In genomic region chr7:111012799-111013675, GRCh38 we compare ENCODE assay signal across 8 cellular contexts.
DNase-seq lines count a peak whose midpoint lies in the region; ATAC-seq and TF ChIP-seq lines count a peak whose summit lies in the region.

No MANE protein-coding gene starts in this region.

- no peak overlapping the region for H2BK20ac ChIP-seq in H9 (ENCODE audit: low read depth, low read length, poor library complexity, severe bottlenecking)

- H3K79me1 ChIP-seq in H9 (ENCODE audit: insufficient read depth, low read depth, low read length, poor library complexity, severe bottlenecking) (no peaks in the 10 kb centered on the region), mesendoderm (ENCODE audit: low read length) (no peaks in the 10 kb centered on the region)

- H3K36me3 ChIP-seq in esophagus squamous epithelium (no peaks in the 10 kb centered on the region), mesendoderm (ENCODE audit: control insufficient read depth, insufficient read depth, low read length) (no peaks in the 10 kb centered on the region)

- no peak overlapping the region for H2BK12ac ChIP-seq in H9 (ENCODE audit: insufficient read length, low read depth, low read length)

- intact Hi-C loops in esophagus squamous epithelium (cut with DNase I) = no loop called here

- WGBS in H9 (ENCODE audit: extremely low coverage, insufficient read length, low lambda C conversion rate) = no CpG with 5 or more reads among the region's 5 CpGs
- 33 to 40% methylated on average over 5 of the region's 5 CpGs for WGBS in esophagus squamous epithelium, 2 donors
- no CpG with 5 or more reads among the region's 5 CpGs for WGBS in mesendoderm (ENCODE audit: extremely low coverage, insufficient coverage, low lambda C conversion rate)

- no peak overlapping the region for H2AFZ ChIP-seq in H9 (ENCODE audit: low read length)

- no peak for TF ChIP-seq CTCF in H9 (conservative IDR thresholded peaks at IDR 0.05)
- TF ChIP-seq CTCF in esophagus squamous epithelium (IDR thresholded peaks at IDR 0.05) = no peak

- H3K4ac ChIP-seq in H9 (ENCODE audit: low read depth, low read length) (no peak overlapping the region), mesendoderm (ENCODE audit: low read depth, low read length) (no peak overlapping the region)

- no peak for TF ChIP-seq POLR2A in esophagus squamous epithelium (IDR thresholded peaks at IDR 0.05)

- no peak overlapping the region for H3T11ph ChIP-seq in H9 (ENCODE audit: low read length)

- peak; percentile 94 for ATAC-seq in GM18861 (IDR thresholded peaks at IDR 0.05; ENCODE audit: unreplicated experiment)

- H4K5ac ChIP-seq in H9 (ENCODE audit: insufficient read length, low read depth, low read length) = no peak overlapping the region
- no peak overlapping the region for H4K5ac ChIP-seq in mesendoderm (ENCODE audit: low read length)

- no peaks in the 10 kb centered on the region for H3K9me3 Mint-ChIP-seq in H9

- no peaks in the 10 kb centered on the region for H3K9me3 ChIP-seq in H9 (ENCODE audit: control insufficient read depth, low read depth, low read length)
- H3K9me3 ChIP-seq in esophagus squamous epithelium = no peaks in the 10 kb centered on the region

- H3K79me2 ChIP-seq in H9 (ENCODE audit: insufficient read depth, low read length) (no peaks in the 10 kb centered on the region), mesendoderm (ENCODE audit: control insufficient read depth, insufficient read depth, low read length) (no peaks in the 10 kb centered on the region)

- no peak overlapping the region for H3K14ac ChIP-seq in H9 (ENCODE audit: insufficient read depth, low read length)

- H3K9ac ChIP-seq in H9 (ENCODE audit: extremely low read depth, insufficient read length, low read length) = no peak overlapping the region
- no peak overlapping the region for H3K9ac ChIP-seq in mesendoderm (ENCODE audit: low read length)

- H3K36me3 Mint-ChIP-seq in H9 (ENCODE audit: insufficient read depth in 1 of 3, low read depth in 3 of 3) = no peaks in the 10 kb centered on the region

- no peak overlapping the region for H3K27ac ChIP-seq in H9 (ENCODE audit: insufficient read length, low read depth, low read length)
- peak overlapping the region in 3 of 4 donors; percentile 63 to 69 (median 67) for H3K27ac ChIP-seq in esophagus squamous epithelium
- no peak overlapping the region for H3K27ac ChIP-seq in mesendoderm (ENCODE audit: low read depth, low read length)

- H3K4me1 ChIP-seq in H9 (ENCODE audit: insufficient read depth, low read length) (no peaks in the 10 kb centered on the region), esophagus squamous epithelium (peaks cover 0 to 28% (median 4%) of the 10 kb centered on the region in 3 donors), mesendoderm (ENCODE audit: control insufficient read depth, low read depth, low read length) (no peaks in the 10 kb centered on the region)

- H3K23ac ChIP-seq in H9 (ENCODE audit: insufficient read length, low read depth, low read length) (no peak overlapping the region), mesendoderm (ENCODE audit: low read length) (no peak overlapping the region)

- H3K4me1 Mint-ChIP-seq in H9 = peaks cover 6 to 7% of the 10 kb centered on the region in 2 experiments

- no peak overlapping the region for H4K91ac ChIP-seq in H9 (ENCODE audit: insufficient read length, low read depth, low read length)

- H3K56ac ChIP-seq in H9 (ENCODE audit: insufficient read length, low read depth, low read length) (no peak overlapping the region), mesendoderm (ENCODE audit: low read length) (no peak overlapping the region)

- H2BK15ac ChIP-seq in H9 (ENCODE audit: low read depth, low read length) (no peak overlapping the region), mesendoderm (replicated peaks; ENCODE audit: low read depth) (no peak overlapping the region)

- H3K4me3 Mint-ChIP-seq in H9 = no peak overlapping the region

- no peaks in the 10 kb centered on the region for H3K27me3 Mint-ChIP-seq in H9 (ENCODE audit: low read depth)

- H3K18ac ChIP-seq in H9 (ENCODE audit: insufficient read length, low read depth, low read length) (no peak overlapping the region), mesendoderm (ENCODE audit: low read length) (no peak overlapping the region)

- H3K27me3 ChIP-seq in H9 (ENCODE audit: insufficient read depth, low read length) = no peaks in the 10 kb centered on the region
- H3K27me3 ChIP-seq in esophagus squamous epithelium = no peaks in the 10 kb centered on the region
- no peaks in the 10 kb centered on the region for H3K27me3 ChIP-seq in mesendoderm (ENCODE audit: insufficient read depth, low read length, poor library complexity)

- H2BK5ac ChIP-seq in H9 (ENCODE audit: insufficient read length, low read length) = no peak overlapping the region
- H2BK5ac ChIP-seq in mesendoderm (ENCODE audit: low read length) = no peak overlapping the region

- H2BK120ac ChIP-seq in H9 (ENCODE audit: low read depth, low read length, poor library complexity, severe bottlenecking) = no peak overlapping the region
- no peak overlapping the region for H2BK120ac ChIP-seq in mesendoderm (ENCODE audit: low read depth, low read length)

- H3K27ac Mint-ChIP-seq in H9 = peak overlapping the region in 2 of 3 experiments; percentile 16 to 28; a peak in 3 of 7 replicates

- H2AK5ac ChIP-seq in H9 (ENCODE audit: insufficient read length, low read length) (no peak overlapping the region), mesendoderm (ENCODE audit: low read length) (no peak overlapping the region)

- H4K20me1 ChIP-seq in H9 (ENCODE audit: control insufficient read depth, insufficient read depth, insufficient read length) = no peaks in the 10 kb centered on the region

- H3K4me2 ChIP-seq in H9 (ENCODE audit: insufficient read depth, insufficient read length, low read length) (no peak overlapping the region), mesendoderm (ENCODE audit: low read length) (no peak overlapping the region)

- H3K23me2 ChIP-seq in H9 (ENCODE audit: insufficient read length, low read depth, low read length, poor library complexity, severe bottlenecking) = no peaks in the 10 kb centered on the region

- H4K8ac ChIP-seq in H9 (replicated peaks; ENCODE audit: insufficient read length, low read depth, low read length) (no peak overlapping the region), mesendoderm (ENCODE audit: low read depth, low read length) (no peak overlapping the region)

- H3K4me3 ChIP-seq in esophagus squamous epithelium = peak overlapping the region in 1 of 4 donors; percentile 12
- no peak overlapping the region for H3K4me3 ChIP-seq in mesendoderm (ENCODE audit: low read length)

- DNase-seq in H9 (no peak), NAMALWA (ENCODE audit: low spot score) (peak; percentile 23), esophagus squamous epithelium (lab: John Stamatoyannopoulos, UW) (no peak), SW480 (ENCODE audit: low spot score) (no peak), AG08396 (ENCODE audit: low spot score) (no peak), mesendoderm (no peak), SHP77 (lab: John Stamatoyannopoulos, UW) (no peak)

Comparison
In these comparisons a context has a peak if more than half of its experiments do, and no peak if none do; other contexts are left out.
1. H3K27ac ChIP-seq: peak in esophagus squamous epithelium (3 of 4); none in H9 (single experiment) and mesendoderm (single experiment).